ENCODE assay signal across 8 cellular contexts in genomic region chr12:124609041-124609984, GRCh38. TPM values are rescaled to one million over a fixed set of nuclear protein-coding genes. Genes with fewer than 3 reads are reported as not detected.
DNase-seq lines count a peak whose midpoint lies in the region; ATAC-seq and TF ChIP-seq lines count a peak whose summit lies in the region.

No MANE protein-coding gene starts in this region.

- no peak overlapping the region for H3K4me2 ChIP-seq in SK-N-SH

- H3K9me3 ChIP-seq in SK-N-SH (no peaks in the 10 kb centered on the region), psoas muscle (no peaks in the 10 kb centered on the region)

- H4K20me1 ChIP-seq in SK-N-SH (ENCODE audit: insufficient read depth), result no peaks in the 10 kb centered on the region

- H3K4me1 ChIP-seq in SK-N-SH (ENCODE audit: control insufficient read depth in 1 of 2, insufficient read depth in 2 of 2, low read depth in 1 of 2, low read length in 1 of 2), result peaks cover 0 to 45% of the 10 kb centered on the region in 2 experiments; a peak in 2 of 4 replicates
- H3K4me1 ChIP-seq in psoas muscle, result no peaks in the 10 kb centered on the region

- no peak for ATAC-seq in SK-N-SH treated with all-trans-retinoic acid at 6 μM for 48 hours
- peak; percentile 76 for ATAC-seq in HG03342 (IDR thresholded peaks at IDR 0.05; ENCODE audit: unreplicated experiment)
- peak; percentile 90 for ATAC-seq in esophagus mucosa
- ATAC-seq in psoas muscle, result peak; percentile 30 to 60 (median 41)

- H3K27ac ChIP-seq in SK-N-SH (ENCODE audit: low read depth in 2 of 2, low read length in 1 of 2) (peak overlapping the region in 1 of 2 experiments; percentile 44; a peak in 2 of 4 replicates), psoas muscle (no peak overlapping the region)

- H3F3A ChIP-seq in SK-N-SH (replicated peaks; ENCODE audit: insufficient read depth), result no peaks in the 10 kb centered on the region

- TF ChIP-seq CTCF in SK-N-SH (IDR thresholded peaks at IDR 0.05) (no peak), psoas muscle (IDR thresholded peaks at IDR 0.05) (no peak)

- H3K79me2 ChIP-seq in SK-N-SH (ENCODE audit: insufficient read depth), result no peaks in the 10 kb centered on the region

- intact Hi-C loops in psoas muscle (cut with DNase I), result no loop called here

- no peaks in the 10 kb centered on the region for H3K27me3 ChIP-seq in SK-N-SH (ENCODE audit: insufficient read depth)
- H3K27me3 ChIP-seq in psoas muscle (ENCODE audit: insufficient read depth in 3 of 3, low read length in 2 of 3), result no peaks in the 10 kb centered on the region

- H3K36me3 ChIP-seq in SK-N-SH (replicated peaks in 1 of 2; ENCODE audit: control insufficient read depth in 1 of 2, insufficient read depth in 2 of 2, low read length in 1 of 2), result no peaks in the 10 kb centered on the region
- no peaks in the 10 kb centered on the region for H3K36me3 ChIP-seq in psoas muscle (ENCODE audit: insufficient read depth in 1 of 2, low read depth in 1 of 2)

- H3K9me2 ChIP-seq in SK-N-SH, result no peaks in the 10 kb centered on the region

- 74% methylated on average over 30 of the region's 31 CpGs for whole genome bisulfite sequencing in SK-N-SH (ENCODE audit: low lambda C conversion rate)
- WGBS in psoas muscle, 3 donors, result 43 to 52% (median 44%) methylated on average over 26 to 31 of the region's 31 CpGs

- no peak for TF ChIP-seq EP300 in SK-N-SH (IDR thresholded peaks at IDR 0.05; ENCODE audit: borderline replicate concordance in 1 of 2, low read depth in 1 of 2, low read length in 1 of 2)

- POLR2A ChIA-PET in SK-N-SH (lab: Yijun Ruan, JAX), result no interaction called here

- H3K4me3 ChIP-seq in SK-N-SH (ENCODE audit: low read depth in 2 of 2, low read length in 1 of 2) (no peak overlapping the region), psoas muscle (no peak overlapping the region)

- no peak overlapping the region for H3K9ac ChIP-seq in SK-N-SH

- no peak overlapping the region for H2AFZ ChIP-seq in SK-N-SH (ENCODE audit: low read depth)

- no peak for TF ChIP-seq RAD21 in SK-N-SH (IDR thresholded peaks at IDR 0.05; ENCODE audit: low read length)

- DNase-seq in SK-N-SH (peak; percentile 64), NCI-H510A (lab: John Stamatoyannopoulos, UW) (peak; percentile 97), psoas muscle (peak; percentile 70 to 87), putamen (ENCODE audit: low spot score) (no peak)
- peak; percentile 45 to 65 for DNase-seq in activated CD8-positive, alpha-beta memory T cell treated with anti-CD3 and anti-CD28 coated beads for 4 hours (ENCODE audit: low read depth in 2 of 2)

- CTCF ChIA-PET in SK-N-SH (lab: Yijun Ruan, JAX), result interaction anchor here (1.1 to 1.6 kb wide), 2 partner anchors 111 to 162 kb away, joined by 3 to 5 read pairs; no protein-coding TSS in a partner anchor

TF ChIP-seq in SK-N-SH, 30 proteins besides CTCF, POLR2A, EP300 and RAD21 (continues in another document):
- TF ChIP-seq MAX (IDR thresholded peaks at IDR 0.05; ENCODE audit: low read depth) (no peak), IRF3 (IDR thresholded peaks at IDR 0.05; ENCODE audit: low read depth, low read length) (no peak), EZH2phosphoT487 (IDR thresholded peaks at IDR 0.05; ENCODE audit: borderline replicate concordance, low read depth) (no peak), USF1 (IDR thresholded peaks at IDR 0.05; ENCODE audit: borderline replicate concordance, low read depth) (no peak), MXI1 (IDR thresholded peaks at IDR 0.05; ENCODE audit: low read depth, low read length) (no peak), TEAD4 (IDR thresholded peaks at IDR 0.05; ENCODE audit: borderline replicate concordance, insufficient read depth) (no peak)
- TF ChIP-seq, protein P1, sequence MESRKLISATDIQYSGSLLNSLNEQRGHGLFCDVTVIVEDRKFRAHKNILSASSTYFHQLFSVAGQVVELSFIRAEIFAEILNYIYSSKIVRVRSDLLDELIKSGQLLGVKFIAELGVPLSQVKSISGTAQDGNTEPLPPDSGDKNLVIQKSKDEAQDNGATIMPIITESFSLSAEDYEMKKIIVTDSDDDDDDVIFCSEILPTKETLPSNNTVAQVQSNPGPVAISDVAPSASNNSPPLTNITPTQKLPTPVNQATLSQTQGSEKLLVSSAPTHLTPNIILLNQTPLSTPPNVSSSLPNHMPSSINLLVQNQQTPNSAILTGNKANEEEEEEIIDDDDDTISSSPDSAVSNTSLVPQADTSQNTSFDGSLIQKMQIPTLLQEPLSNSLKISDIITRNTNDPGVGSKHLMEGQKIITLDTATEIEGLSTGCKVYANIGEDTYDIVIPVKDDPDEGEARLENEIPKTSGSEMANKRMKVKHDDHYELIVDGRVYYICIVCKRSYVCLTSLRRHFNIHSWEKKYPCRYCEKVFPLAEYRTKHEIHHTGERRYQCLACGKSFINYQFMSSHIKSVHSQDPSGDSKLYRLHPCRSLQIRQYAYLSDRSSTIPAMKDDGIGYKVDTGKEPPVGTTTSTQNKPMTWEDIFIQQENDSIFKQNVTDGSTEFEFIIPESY (IDR thresholded peaks at IDR 0.05; ENCODE audit: borderline replicate concordance, low read depth), result no peak

TF ChIP-seq in SK-N-SH treated with all-trans-retinoic acid at 6 μM for 48 hours, 23 proteins besides CTCF, POLR2A, EP300 and RAD21 (continues in another document):
- TF ChIP-seq ZNF70 (CRISPR knock-in tag; IDR thresholded peaks at IDR 0.05), result no peak
- no peak for TF ChIP-seq ARNTL (CRISPR knock-in tag; IDR thresholded peaks at IDR 0.05; ENCODE audit: borderline replicate concordance, low read depth)
- TF ChIP-seq, protein P2, sequence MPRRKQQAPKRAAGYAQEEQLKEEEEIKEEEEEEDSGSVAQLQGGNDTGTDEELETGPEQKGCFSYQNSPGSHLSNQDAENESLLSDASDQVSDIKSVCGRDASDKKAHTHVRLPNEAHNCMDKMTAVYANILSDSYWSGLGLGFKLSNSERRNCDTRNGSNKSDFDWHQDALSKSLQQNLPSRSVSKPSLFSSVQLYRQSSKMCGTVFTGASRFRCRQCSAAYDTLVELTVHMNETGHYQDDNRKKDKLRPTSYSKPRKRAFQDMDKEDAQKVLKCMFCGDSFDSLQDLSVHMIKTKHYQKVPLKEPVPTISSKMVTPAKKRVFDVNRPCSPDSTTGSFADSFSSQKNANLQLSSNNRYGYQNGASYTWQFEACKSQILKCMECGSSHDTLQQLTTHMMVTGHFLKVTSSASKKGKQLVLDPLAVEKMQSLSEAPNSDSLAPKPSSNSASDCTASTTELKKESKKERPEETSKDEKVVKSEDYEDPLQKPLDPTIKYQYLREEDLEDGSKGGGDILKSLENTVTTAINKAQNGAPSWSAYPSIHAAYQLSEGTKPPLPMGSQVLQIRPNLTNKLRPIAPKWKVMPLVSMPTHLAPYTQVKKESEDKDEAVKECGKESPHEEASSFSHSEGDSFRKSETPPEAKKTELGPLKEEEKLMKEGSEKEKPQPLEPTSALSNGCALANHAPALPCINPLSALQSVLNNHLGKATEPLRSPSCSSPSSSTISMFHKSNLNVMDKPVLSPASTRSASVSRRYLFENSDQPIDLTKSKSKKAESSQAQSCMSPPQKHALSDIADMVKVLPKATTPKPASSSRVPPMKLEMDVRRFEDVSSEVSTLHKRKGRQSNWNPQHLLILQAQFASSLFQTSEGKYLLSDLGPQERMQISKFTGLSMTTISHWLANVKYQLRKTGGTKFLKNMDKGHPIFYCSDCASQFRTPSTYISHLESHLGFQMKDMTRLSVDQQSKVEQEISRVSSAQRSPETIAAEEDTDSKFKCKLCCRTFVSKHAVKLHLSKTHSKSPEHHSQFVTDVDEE (CRISPR knock-in tag; IDR thresholded peaks at IDR 0.05), result no peak
- no peak for TF ChIP-seq SNAI2 (CRISPR knock-in tag; IDR thresholded peaks at IDR 0.05)
- no peak for TF ChIP-seq OSR1 (CRISPR knock-in tag; IDR thresholded peaks at IDR 0.05)
- TF ChIP-seq, protein P3, sequence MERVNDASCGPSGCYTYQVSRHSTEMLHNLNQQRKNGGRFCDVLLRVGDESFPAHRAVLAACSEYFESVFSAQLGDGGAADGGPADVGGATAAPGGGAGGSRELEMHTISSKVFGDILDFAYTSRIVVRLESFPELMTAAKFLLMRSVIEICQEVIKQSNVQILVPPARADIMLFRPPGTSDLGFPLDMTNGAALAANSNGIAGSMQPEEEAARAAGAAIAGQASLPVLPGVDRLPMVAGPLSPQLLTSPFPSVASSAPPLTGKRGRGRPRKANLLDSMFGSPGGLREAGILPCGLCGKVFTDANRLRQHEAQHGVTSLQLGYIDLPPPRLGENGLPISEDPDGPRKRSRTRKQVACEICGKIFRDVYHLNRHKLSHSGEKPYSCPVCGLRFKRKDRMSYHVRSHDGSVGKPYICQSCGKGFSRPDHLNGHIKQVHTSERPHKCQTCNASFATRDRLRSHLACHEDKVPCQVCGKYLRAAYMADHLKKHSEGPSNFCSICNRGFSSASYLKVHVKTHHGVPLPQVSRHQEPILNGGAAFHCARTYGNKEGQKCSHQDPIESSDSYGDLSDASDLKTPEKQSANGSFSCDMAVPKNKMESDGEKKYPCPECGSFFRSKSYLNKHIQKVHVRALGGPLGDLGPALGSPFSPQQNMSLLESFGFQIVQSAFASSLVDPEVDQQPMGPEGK (CRISPR knock-in tag; IDR thresholded peaks at IDR 0.05; ENCODE audit: borderline replicate concordance), result no peak
- no peak for TF ChIP-seq ZNF8 (CRISPR knock-in tag; IDR thresholded peaks at IDR 0.05)
- TF ChIP-seq ZC3H10 (CRISPR knock-in tag; IDR thresholded peaks at IDR 0.05), result no peak
- no peak for TF ChIP-seq RARB (CRISPR knock-in tag; IDR thresholded peaks at IDR 0.05)
- no peak for TF ChIP-seq ZFP3 (CRISPR knock-in tag; IDR thresholded peaks at IDR 0.05)
- TF ChIP-seq PPARA (CRISPR knock-in tag; IDR thresholded peaks at IDR 0.05; ENCODE audit: borderline replicate concordance), result no peak
- TF ChIP-seq GLIS3 (CRISPR knock-in tag; IDR thresholded peaks at IDR 0.05), result no peak
- no peak for TF ChIP-seq ZFP30 (CRISPR knock-in tag; IDR thresholded peaks at IDR 0.05)
- TF ChIP-seq, protein P4, sequence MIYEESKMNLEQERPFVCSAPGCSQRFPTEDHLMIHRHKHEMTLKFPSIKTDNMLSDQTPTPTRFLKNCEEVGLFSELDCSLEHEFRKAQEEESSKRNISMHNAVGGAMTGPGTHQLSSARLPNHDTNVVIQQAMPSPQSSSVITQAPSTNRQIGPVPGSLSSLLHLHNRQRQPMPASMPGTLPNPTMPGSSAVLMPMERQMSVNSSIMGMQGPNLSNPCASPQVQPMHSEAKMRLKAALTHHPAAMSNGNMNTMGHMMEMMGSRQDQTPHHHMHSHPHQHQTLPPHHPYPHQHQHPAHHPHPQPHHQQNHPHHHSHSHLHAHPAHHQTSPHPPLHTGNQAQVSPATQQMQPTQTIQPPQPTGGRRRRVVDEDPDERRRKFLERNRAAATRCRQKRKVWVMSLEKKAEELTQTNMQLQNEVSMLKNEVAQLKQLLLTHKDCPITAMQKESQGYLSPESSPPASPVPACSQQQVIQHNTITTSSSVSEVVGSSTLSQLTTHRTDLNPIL (CRISPR knock-in tag; IDR thresholded peaks at IDR 0.05; ENCODE audit: low read depth), result no peak
- TF ChIP-seq ZNF565 (CRISPR knock-in tag; conservative IDR thresholded peaks at IDR 0.05; ENCODE audit: low read depth), result no peak

RNA-seq across cellular contexts. Expression of gene NCOR2, which starts 41.9 kb away (rescaled TPM):
- 9.1 and 19.0 TPM in 2 replicates for polyA plus RNA-seq in SK-N-SH (2012; rRNA removed)
- 14.3 and 16.0 TPM in 2 replicates for polyA plus RNA-seq in SK-N-SH (2012; cell fraction: cytosol; rRNA removed)
- polyA plus RNA-seq in SK-N-SH (2012; cell fraction: nucleus; rRNA removed), result 61.3 and 99.7 TPM in 2 replicates
- total RNA-seq in esophagus mucosa, result 60.3 TPM
- 100 to 1,000 TPM; 134 to 164 (median 146) TPM for total RNA-seq in psoas muscle
- polyA plus RNA-seq in psoas muscle, result 10 to 100 TPM; 44.1 to 62.2 (median 60.9) TPM
